ENCODE assay signal across 8 cellular contexts in the genomic region with DNA sequence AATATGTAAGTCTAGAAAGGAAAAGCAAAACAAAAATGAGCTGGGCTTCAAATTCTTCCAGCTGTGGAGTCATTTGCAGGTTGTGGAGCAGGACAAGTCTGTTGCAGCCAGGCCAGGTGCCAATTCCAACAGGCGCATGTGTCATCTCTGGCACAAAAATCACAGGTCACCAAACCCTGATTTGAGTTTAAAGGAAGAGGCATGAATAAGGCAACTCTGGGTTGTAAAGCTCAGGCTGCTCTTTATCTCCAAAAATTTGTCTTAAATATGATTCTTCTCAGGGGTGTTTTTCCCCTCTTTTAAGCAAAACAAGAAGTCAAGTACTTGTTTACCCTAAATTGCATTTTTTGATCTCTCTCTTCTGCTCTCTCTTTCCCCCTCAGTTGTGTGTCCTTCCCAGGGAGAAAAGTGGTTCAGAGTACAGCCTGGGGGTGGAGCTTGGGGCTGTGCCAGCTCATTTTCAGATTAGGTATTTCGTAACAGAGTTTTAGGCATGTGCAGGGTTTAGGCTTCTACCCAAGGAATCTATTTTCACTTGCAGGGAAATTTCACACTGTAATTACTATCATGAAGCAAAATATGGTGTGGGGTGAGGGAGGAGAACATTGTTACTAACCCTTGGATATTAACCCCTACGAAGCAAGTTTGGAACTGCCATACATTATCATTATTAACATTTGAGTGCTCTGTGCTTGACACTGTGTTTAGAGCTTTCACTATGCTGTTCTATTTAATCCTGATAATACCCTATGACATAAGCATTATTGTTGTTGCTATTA. TPM values are rescaled to one million over a fixed set of nuclear protein-coding genes. Genes with fewer than 3 reads are reported as not detected.
A peak's percentile ranks its signal among the peaks of the same experiment; 100 is the strongest.
DNase-seq lines count a peak whose midpoint lies in the region; ATAC-seq, FAIRE-seq and TF ChIP-seq lines count a peak whose summit lies in the region.

No MANE protein-coding gene starts in this region.

- POLR2A ChIA-PET in K562 (lab: Yijun Ruan, JAX), result interaction anchor here (0.6 to 2.1 kb wide), 15 partner anchors 9 to 155 kb away, joined by 3 to 35 read pairs (median 3); a partner anchor contains a TSS

- H3K4me2 ChIP-seq in K562 (ENCODE audit: insufficient read depth, low read length), result peak overlapping the region; percentile 26; the same call in 1 of the 2 replicates

- no peak for TF ChIP-seq RAD21 in K562 (CRISPR knock-in tag; conservative IDR thresholded peaks at IDR 0.05 in 1 of 2, IDR thresholded peaks at IDR 0.05 in 1 of 2)

- intact Hi-C loops in K562 (cut with micrococcal nuclease), result no loop called here

- TF ChIP-seq EP300 in K562 (IDR thresholded peaks at IDR 0.05; ENCODE audit: low read length), result peak; percentile 31; the same call in 1 of the 2 replicates

- CTCF ChIA-PET in K562 (lab: Yijun Ruan, JAX; ENCODE audit: low intra/inter-chr PET ratio), result no interaction called here

- no peaks in the 10 kb centered on the region for H3K36me3 ChIP-seq in K562 (ENCODE audit: control insufficient read depth, insufficient read depth, low read length)

- WGBS in K562 (ENCODE audit: insufficient coverage, low coverage, missing lambda C conversion rate), result 2% methylated on average over 3 of the region's 3 CpGs

- H3K4me3 ChIP-seq in K562, result no peak overlapping the region

- FAIRE-seq in K562 (lab: Jason Lieb, UNC), result peak; percentile 91

- H3K9me1 ChIP-seq in K562 (ENCODE audit: control insufficient read depth, insufficient read depth, low read length), result no peaks in the 10 kb centered on the region

- peaks cover 3 to 14% of the 10 kb centered on the region in 2 experiments; a peak in 4 of 5 replicates for H3K4me1 ChIP-seq in K562 (replicated peaks in 1 of 2; ENCODE audit: control insufficient read depth in 2 of 2, insufficient read depth in 2 of 2, low read length in 2 of 2)

- BruUV-seq in K562 (replicated peaks; lab: Mats Ljungman, UMichigan), result no TSS peak

- H3K9me3 ChIP-seq in K562 (replicated peaks; ENCODE audit: control insufficient read depth, insufficient read depth, low read depth, low read length), result no peaks in the 10 kb centered on the region

- no peaks in the 10 kb centered on the region for H4K20me1 ChIP-seq in K562 (replicated peaks; ENCODE audit: control insufficient read depth, insufficient read depth, low read length)

- TF ChIP-seq POLR2A in K562 (conservative IDR thresholded peaks at IDR 0.05), result no peak

- no peak for TF ChIP-seq CTCF in K562 (IDR thresholded peaks at IDR 0.05 in 2 of 3, conservative IDR thresholded peaks at IDR 0.05 in 1 of 3; ENCODE audit: insufficient read depth in 2 of 3, low read depth in 1 of 3, low read length in 3 of 3)

- ATAC-seq in K562, result peak; percentile 94
- ATAC-seq in HG03457 (IDR thresholded peaks at IDR 0.05; ENCODE audit: unreplicated experiment), result no peak

- peak; percentile 53 for DNase-seq in ELF-1 (ENCODE audit: low read depth, low spot score)
- peak; percentile 5 for DNase-seq in NCI-H1092 (lab: John Stamatoyannopoulos, UW)
- DNase-seq in SKM-1 treated with dmso at 0.1 percent for 144 hours (lab: John Stamatoyannopoulos, UW; ENCODE audit: unreplicated experiment), result peak; percentile 49
- DNase-seq in K562 (ENCODE audit: extremely low read depth in 1 of 4, low spot score in 3 of 4), result peak; percentile 53 to 78 (median 64)
- peak; percentile 76 for DNase-seq in kidney tubule cell (ENCODE audit: low spot score)
- DNase-seq in stimulated activated CD4-positive, alpha-beta T cell treated with anti-CD3 and anti-CD28 coated beads, Interleukin-4, amount 100 ng/mL, for 4 hours, result peak; percentile 48 to 57
- no peak for DNase-seq in GDM1 (lab: John Stamatoyannopoulos, UW)

- H3K9ac ChIP-seq in K562 (ENCODE audit: insufficient read depth in 1 of 2, low read depth in 2 of 2, low read length in 2 of 2), result no peak overlapping the region; a peak in 2 of 4 replicates

- in situ Hi-C loops in K562 (cut with MboI), result no loop called here

- no peaks in the 10 kb centered on the region for H3K79me2 ChIP-seq in K562 (ENCODE audit: control insufficient read depth, insufficient read depth, low read length)

- H3K27ac ChIP-seq in K562 (ENCODE audit: extremely low read depth, low read depth, low read length), result no peak overlapping the region; the same call in 2 of the 3 replicates

- H2AFZ ChIP-seq in K562 (ENCODE audit: low read depth, low read length), result peak overlapping the region; percentile 51

- no peaks in the 10 kb centered on the region for H3K27me3 ChIP-seq in K562 (ENCODE audit: control insufficient read depth in 2 of 2, insufficient read depth in 2 of 2, low read length in 2 of 2)

TF ChIP-seq in K562, 482 proteins besides CTCF, POLR2A, EP300 and RAD21 (continues in another document):
- TF ChIP-seq ZNF830 (CRISPR knock-in tag; IDR thresholded peaks at IDR 0.05) (no peak), ARHGAP35 (IDR thresholded peaks at IDR 0.05; ENCODE audit: partially characterized antibody) (no peak), ZC3H4 (CRISPR knock-in tag; IDR thresholded peaks at IDR 0.05; ENCODE audit: borderline replicate concordance) (no peak), CXXC5 (CRISPR knock-in tag; IDR thresholded peaks at IDR 0.05) (no peak), BHLHE40 (IDR thresholded peaks at IDR 0.05; ENCODE audit: low read length) (peak; percentile 82), RBBP5 (IDR thresholded peaks at IDR 0.05; ENCODE audit: borderline replicate concordance, insufficient read depth, low read length, poor library complexity, severe bottlenecking) (no peak), SOX6 (IDR thresholded peaks at IDR 0.05) (peak; percentile 39; the same call in 1 of the 2 replicates)
- TF ChIP-seq, protein P1, sequence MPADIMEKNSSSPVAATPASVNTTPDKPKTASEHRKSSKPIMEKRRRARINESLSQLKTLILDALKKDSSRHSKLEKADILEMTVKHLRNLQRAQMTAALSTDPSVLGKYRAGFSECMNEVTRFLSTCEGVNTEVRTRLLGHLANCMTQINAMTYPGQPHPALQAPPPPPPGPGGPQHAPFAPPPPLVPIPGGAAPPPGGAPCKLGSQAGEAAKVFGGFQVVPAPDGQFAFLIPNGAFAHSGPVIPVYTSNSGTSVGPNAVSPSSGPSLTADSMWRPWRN (IDR thresholded peaks at IDR 0.05; ENCODE audit: low read depth), result no peak
- TF ChIP-seq, protein P2, sequence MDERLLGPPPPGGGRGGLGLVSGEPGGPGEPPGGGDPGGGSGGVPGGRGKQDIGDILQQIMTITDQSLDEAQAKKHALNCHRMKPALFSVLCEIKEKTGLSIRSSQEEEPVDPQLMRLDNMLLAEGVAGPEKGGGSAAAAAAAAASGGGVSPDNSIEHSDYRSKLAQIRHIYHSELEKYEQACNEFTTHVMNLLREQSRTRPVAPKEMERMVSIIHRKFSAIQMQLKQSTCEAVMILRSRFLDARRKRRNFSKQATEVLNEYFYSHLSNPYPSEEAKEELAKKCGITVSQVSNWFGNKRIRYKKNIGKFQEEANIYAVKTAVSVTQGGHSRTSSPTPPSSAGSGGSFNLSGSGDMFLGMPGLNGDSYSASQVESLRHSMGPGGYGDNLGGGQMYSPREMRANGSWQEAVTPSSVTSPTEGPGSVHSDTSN (CRISPR knock-in tag; IDR thresholded peaks at IDR 0.05; ENCODE audit: low read depth), result no peak
- TF ChIP-seq, protein P2 (tag; conservative IDR thresholded peaks at IDR 0.05; ENCODE audit: low read depth), result no peak
- TF ChIP-seq, protein P3, sequence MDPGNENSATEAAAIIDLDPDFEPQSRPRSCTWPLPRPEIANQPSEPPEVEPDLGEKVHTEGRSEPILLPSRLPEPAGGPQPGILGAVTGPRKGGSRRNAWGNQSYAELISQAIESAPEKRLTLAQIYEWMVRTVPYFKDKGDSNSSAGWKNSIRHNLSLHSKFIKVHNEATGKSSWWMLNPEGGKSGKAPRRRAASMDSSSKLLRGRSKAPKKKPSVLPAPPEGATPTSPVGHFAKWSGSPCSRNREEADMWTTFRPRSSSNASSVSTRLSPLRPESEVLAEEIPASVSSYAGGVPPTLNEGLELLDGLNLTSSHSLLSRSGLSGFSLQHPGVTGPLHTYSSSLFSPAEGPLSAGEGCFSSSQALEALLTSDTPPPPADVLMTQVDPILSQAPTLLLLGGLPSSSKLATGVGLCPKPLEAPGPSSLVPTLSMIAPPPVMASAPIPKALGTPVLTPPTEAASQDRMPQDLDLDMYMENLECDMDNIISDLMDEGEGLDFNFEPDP (CRISPR knock-in tag; IDR thresholded peaks at IDR 0.05), result no peak

RNA-seq across cellular contexts. Expression of a gene that starts 8.3 kb away (rescaled TPM):
- total RNA-seq in K562 (2011; cell fraction: chromatin; rRNA removed; ENCODE audit: low replicate concordance), result 42.2 and 88.7 TPM in 2 replicates
- total RNA-seq in K562 (2011; cell fraction: nucleolus; rRNA removed), result 19.5 and 23.2 TPM in 2 replicates
- total RNA-seq in K562 (2011; cell fraction: nucleoplasm; rRNA removed), result 36.6 and 49.6 TPM in 2 replicates
- total RNA-seq in K562 (2014; rRNA removed) (12.1 and 12.4 TPM in 2 replicates), K562 (2014; rRNA removed; fragmentation: Illumina TruSeq; extraction: Trizol) (16.1 and 19.6 TPM in 2 replicates), K562 (2015; rRNA removed; fragmentation: Illumina TruSeq; extraction: Trizol) (17.1 and 17.2 TPM in 2 replicates), K562 (2021) (15.3 and 17.0 TPM in 2 replicates)
- polyA plus RNA-seq in K562 (2011; rRNA removed) (24.3 and 24.7 TPM in 2 replicates), K562 (2014; fragmentation: Illumina TruSeq; extraction: Trizol) (12.5 and 14.4 TPM in 2 replicates), K562 (2014; fragmentation: Nextera tagmentation; extraction: Ambion mirVana) (1 to 10 TPM; 3.2 to 4.7 TPM), K562 (2014; rRNA removed) (11.6 and 12.2 TPM in 2 replicates)
- 11.6 and 17.3 TPM in 2 replicates for polyA plus RNA-seq in K562 (2011; cell fraction: cytosol; rRNA removed)
- 34.8 and 45.8 TPM in 2 replicates for polyA plus RNA-seq in K562 (2011; cell fraction: nucleus; rRNA removed)
- polyA plus RNA-seq in K562 (2012), result 9.0 and 14.7 TPM in 2 replicates
- polyA minus RNA-seq in K562 (2011; rRNA and poly(A)+ RNA removed), result 37.1 and 46.6 TPM in 2 replicates
- polyA minus RNA-seq in K562 (2011; cell fraction: cytosol; rRNA and poly(A)+ RNA removed), result 16.8 and 20.7 TPM in 2 replicates
- polyA minus RNA-seq in K562 (2011; cell fraction: nucleus; rRNA and poly(A)+ RNA removed), result 13.1 and 32.8 TPM in 2 replicates
